ENCODE assay signal across 1 cellular context in genomic region chr11:76624515-76625379, GRCh38.
TF ChIP-seq lines count a peak whose summit lies in the region.

No MANE protein-coding gene starts in this region.

TF ChIP-seq in endothelial cell of umbilical vein, 7 proteins besides CTCF, POLR2A, EP300 and RAD21:
- TF ChIP-seq POLR2AphosphoS5 (IDR thresholded peaks at IDR 0.05; ENCODE audit: insufficient read depth, low read depth, low read length), result no peak
- no peak for TF ChIP-seq MAX (IDR thresholded peaks at IDR 0.05; ENCODE audit: insufficient read depth, insufficient read length)
- TF ChIP-seq MYC (IDR thresholded peaks at IDR 0.05; ENCODE audit: low read depth, low read length), result no peak
